Comparison of ENCODE assay signal across 1 cellular context in the genomic region with DNA sequence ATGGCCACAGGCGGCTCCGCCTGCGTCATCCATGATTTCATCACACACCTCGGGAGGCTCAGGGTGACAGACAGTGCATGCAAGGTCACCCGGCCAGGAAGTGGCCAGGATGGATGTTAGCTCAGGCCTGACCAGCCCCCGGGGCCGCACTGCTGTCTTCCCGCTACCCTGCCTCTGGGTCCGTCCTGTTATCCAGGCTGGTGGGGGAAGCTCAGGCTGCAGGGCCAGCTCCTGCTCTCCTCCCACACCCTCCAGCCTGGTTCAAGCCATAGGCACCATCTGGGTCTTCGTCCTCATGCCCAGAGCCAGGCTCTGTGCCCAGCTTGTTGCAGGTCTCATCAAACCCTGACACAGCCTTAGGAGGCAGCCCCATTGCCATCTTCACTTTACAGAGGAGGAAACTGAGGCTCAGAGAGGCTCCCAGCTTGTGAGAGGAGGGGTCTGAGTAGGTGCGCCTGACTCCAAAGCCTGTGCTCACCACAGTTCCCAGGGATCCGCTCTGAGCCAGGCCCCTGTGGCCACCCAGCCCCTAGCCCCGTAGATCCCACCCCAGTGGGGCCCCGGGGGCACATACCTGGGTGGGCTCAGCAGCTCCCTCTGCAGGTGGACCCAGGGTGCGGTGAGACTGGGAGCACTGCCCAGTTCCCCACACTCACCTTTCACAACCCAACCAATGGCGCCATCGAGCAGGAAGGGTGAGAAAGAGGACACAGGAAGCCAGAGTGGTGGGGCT.
TF ChIP-seq lines count a peak whose summit lies in the region.

No MANE protein-coding gene starts in this region.

TF ChIP-seq in HepG2, 621 proteins besides CTCF, POLR2A, EP300 and RAD21 (continued from another document and continues in another):
- TF ChIP-seq MXD1 (CRISPR knock-in tag; IDR thresholded peaks at IDR 0.05) = peak; percentile 45; the same call in 1 of the 2 replicates
- TF ChIP-seq RFXANK (CRISPR knock-in tag; IDR thresholded peaks at IDR 0.05) = no peak
- TF ChIP-seq, protein P1, sequence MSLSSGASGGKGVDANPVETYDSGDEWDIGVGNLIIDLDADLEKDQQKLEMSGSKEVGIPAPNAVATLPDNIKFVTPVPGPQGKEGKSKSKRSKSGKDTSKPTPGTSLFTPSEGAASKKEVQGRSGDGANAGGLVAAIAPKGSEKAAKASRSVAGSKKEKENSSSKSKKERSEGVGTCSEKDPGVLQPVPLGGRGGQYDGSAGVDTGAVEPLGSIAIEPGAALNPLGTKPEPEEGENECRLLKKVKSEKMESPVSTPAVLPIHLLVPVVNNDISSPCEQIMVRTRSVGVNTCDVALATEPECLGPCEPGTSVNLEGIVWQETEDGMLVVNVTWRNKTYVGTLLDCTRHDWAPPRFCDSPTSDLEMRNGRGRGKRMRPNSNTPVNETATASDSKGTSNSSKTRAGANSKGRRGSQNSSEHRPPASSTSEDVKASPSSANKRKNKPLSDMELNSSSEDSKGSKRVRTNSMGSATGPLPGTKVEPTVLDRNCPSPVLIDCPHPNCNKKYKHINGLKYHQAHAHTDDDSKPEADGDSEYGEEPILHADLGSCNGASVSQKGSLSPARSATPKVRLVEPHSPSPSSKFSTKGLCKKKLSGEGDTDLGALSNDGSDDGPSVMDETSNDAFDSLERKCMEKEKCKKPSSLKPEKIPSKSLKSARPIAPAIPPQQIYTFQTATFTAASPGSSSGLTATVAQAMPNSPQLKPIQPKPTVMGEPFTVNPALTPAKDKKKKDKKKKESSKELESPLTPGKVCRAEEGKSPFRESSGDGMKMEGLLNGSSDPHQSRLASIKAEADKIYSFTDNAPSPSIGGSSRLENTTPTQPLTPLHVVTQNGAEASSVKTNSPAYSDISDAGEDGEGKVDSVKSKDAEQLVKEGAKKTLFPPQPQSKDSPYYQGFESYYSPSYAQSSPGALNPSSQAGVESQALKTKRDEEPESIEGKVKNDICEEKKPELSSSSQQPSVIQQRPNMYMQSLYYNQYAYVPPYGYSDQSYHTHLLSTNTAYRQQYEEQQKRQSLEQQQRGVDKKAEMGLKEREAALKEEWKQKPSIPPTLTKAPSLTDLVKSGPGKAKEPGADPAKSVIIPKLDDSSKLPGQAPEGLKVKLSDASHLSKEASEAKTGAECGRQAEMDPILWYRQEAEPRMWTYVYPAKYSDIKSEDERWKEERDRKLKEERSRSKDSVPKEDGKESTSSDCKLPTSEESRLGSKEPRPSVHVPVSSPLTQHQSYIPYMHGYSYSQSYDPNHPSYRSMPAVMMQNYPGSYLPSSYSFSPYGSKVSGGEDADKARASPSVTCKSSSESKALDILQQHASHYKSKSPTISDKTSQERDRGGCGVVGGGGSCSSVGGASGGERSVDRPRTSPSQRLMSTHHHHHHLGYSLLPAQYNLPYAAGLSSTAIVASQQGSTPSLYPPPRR (CRISPR knock-in tag; IDR thresholded peaks at IDR 0.05; ENCODE audit: borderline replicate concordance) = peak; percentile 76
- no peak for TF ChIP-seq ZNF839 (CRISPR knock-in tag; IDR thresholded peaks at IDR 0.05; ENCODE audit: borderline replicate concordance)
- TF ChIP-seq ZNF670 (CRISPR knock-in tag; IDR thresholded peaks at IDR 0.05; ENCODE audit: borderline replicate concordance) = 0 out of 2 replicates have a peak, but pooled peaks have one; percentile 53
- peak; percentile 93 for TF ChIP-seq AKAP8 (CRISPR knock-in tag; IDR thresholded peaks at IDR 0.05)
- TF ChIP-seq ZNF33B (CRISPR knock-in tag; IDR thresholded peaks at IDR 0.05) = no peak
- TF ChIP-seq, protein P2, sequence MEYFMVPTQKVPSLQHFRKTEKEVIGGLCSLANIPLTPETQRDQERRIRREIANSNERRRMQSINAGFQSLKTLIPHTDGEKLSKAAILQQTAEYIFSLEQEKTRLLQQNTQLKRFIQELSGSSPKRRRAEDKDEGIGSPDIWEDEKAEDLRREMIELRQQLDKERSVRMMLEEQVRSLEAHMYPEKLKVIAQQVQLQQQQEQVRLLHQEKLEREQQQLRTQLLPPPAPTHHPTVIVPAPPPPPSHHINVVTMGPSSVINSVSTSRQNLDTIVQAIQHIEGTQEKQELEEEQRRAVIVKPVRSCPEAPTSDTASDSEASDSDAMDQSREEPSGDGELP (IDR thresholded peaks at IDR 0.05; ENCODE audit: borderline replicate concordance, low read depth) = peak; percentile 69; the same call in 1 of the 2 replicates
- 0 out of 2 replicates have a peak, but pooled peaks have one; percentile 30 for TF ChIP-seq HNF4G (IDR thresholded peaks at IDR 0.05; ENCODE audit: borderline replicate concordance, low read depth, low read length)
- TF ChIP-seq HNF4G (CRISPR knock-in tag; IDR thresholded peaks at IDR 0.05; ENCODE audit: borderline replicate concordance, low read depth) = no peak; the same call in 1 of the 2 replicates
- no peak for TF ChIP-seq ZFP82 (CRISPR knock-in tag; IDR thresholded peaks at IDR 0.05; ENCODE audit: borderline replicate concordance)
- TF ChIP-seq FOXK1 (CRISPR knock-in tag; IDR thresholded peaks at IDR 0.05; ENCODE audit: borderline replicate concordance, low read depth) = peak; percentile 79; the same call in 1 of the 2 replicates
- no peak for TF ChIP-seq DR1 (CRISPR knock-in tag; IDR thresholded peaks at IDR 0.05)
- peak; percentile 100 for TF ChIP-seq HOXA3 (CRISPR knock-in tag; IDR thresholded peaks at IDR 0.05)
- peak; percentile 32; the same call in 1 of the 2 replicates for TF ChIP-seq ZMYM2 (CRISPR knock-in tag; IDR thresholded peaks at IDR 0.05)
- peak in 1 of 2 experiments; percentile 99; a peak in 2 of 4 replicates for TF ChIP-seq ATF4 (CRISPR knock-in tag; IDR thresholded peaks at IDR 0.05)
- TF ChIP-seq HIC2 (CRISPR knock-in tag; IDR thresholded peaks at IDR 0.05; ENCODE audit: low read depth) = peak; percentile 66
- TF ChIP-seq ZNF672 (CRISPR knock-in tag; IDR thresholded peaks at IDR 0.05) = no peak
- peak; percentile 57; the same call in 1 of the 2 replicates for TF ChIP-seq ZNF280D (CRISPR knock-in tag; IDR thresholded peaks at IDR 0.05)
- TF ChIP-seq, protein P3, sequence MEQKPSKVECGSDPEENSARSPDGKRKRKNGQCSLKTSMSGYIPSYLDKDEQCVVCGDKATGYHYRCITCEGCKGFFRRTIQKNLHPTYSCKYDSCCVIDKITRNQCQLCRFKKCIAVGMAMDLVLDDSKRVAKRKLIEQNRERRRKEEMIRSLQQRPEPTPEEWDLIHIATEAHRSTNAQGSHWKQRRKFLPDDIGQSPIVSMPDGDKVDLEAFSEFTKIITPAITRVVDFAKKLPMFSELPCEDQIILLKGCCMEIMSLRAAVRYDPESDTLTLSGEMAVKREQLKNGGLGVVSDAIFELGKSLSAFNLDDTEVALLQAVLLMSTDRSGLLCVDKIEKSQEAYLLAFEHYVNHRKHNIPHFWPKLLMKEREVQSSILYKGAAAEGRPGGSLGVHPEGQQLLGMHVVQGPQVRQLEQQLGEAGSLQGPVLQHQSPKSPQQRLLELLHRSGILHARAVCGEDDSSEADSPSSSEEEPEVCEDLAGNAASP (CRISPR knock-in tag; IDR thresholded peaks at IDR 0.05; ENCODE audit: borderline replicate concordance) = peak; percentile 100
- no peak for TF ChIP-seq KAT2B (IDR thresholded peaks at IDR 0.05; ENCODE audit: borderline replicate concordance, low read depth, low read length)
- 0 out of 2 replicates have a peak, but pooled peaks have one; percentile 27 for TF ChIP-seq RFX5 (IDR thresholded peaks at IDR 0.05; ENCODE audit: low read depth, low read length)
- TF ChIP-seq BRD4 (CRISPR knock-in tag; IDR thresholded peaks at IDR 0.05) = peak; percentile 38; the same call in 1 of the 2 replicates
- no peak for TF ChIP-seq ZBTB14 (CRISPR knock-in tag; IDR thresholded peaks at IDR 0.05)
- TF ChIP-seq NFIB (CRISPR knock-in tag; IDR thresholded peaks at IDR 0.05; ENCODE audit: borderline replicate concordance) = no peak; the same call in 1 of the 2 replicates
- TF ChIP-seq ADNP (CRISPR knock-in tag; IDR thresholded peaks at IDR 0.05) = 0 out of 2 replicates have a peak, but pooled peaks have one; percentile 10
- no peak for TF ChIP-seq ZNF746 (CRISPR knock-in tag; IDR thresholded peaks at IDR 0.05)
- peak; percentile 77; the same call in 1 of the 2 replicates for TF ChIP-seq ZNF264 (CRISPR knock-in tag; IDR thresholded peaks at IDR 0.05)
- peak; percentile 93 for TF ChIP-seq KDM2A (CRISPR knock-in tag; IDR thresholded peaks at IDR 0.05; ENCODE audit: borderline replicate concordance, low read depth)
- TF ChIP-seq SKI (IDR thresholded peaks at IDR 0.05; ENCODE audit: partially characterized antibody) = peak; percentile 81
- TF ChIP-seq, protein P4, sequence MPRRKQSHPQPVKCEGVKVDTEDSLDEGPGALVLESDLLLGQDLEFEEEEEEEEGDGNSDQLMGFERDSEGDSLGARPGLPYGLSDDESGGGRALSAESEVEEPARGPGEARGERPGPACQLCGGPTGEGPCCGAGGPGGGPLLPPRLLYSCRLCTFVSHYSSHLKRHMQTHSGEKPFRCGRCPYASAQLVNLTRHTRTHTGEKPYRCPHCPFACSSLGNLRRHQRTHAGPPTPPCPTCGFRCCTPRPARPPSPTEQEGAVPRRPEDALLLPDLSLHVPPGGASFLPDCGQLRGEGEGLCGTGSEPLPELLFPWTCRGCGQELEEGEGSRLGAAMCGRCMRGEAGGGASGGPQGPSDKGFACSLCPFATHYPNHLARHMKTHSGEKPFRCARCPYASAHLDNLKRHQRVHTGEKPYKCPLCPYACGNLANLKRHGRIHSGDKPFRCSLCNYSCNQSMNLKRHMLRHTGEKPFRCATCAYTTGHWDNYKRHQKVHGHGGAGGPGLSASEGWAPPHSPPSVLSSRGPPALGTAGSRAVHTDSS (CRISPR knock-in tag; conservative IDR thresholded peaks at IDR 0.05) = no peak
- no peak for TF ChIP-seq ZNF275 (CRISPR knock-in tag; IDR thresholded peaks at IDR 0.05; ENCODE audit: borderline replicate concordance)
- no peak for TF ChIP-seq GLMP (CRISPR knock-in tag; IDR thresholded peaks at IDR 0.05; ENCODE audit: borderline replicate concordance)
- no peak for TF ChIP-seq ZFAT (CRISPR knock-in tag; conservative IDR thresholded peaks at IDR 0.05)
- TF ChIP-seq NR2C2 (CRISPR knock-in tag; IDR thresholded peaks at IDR 0.05; ENCODE audit: borderline replicate concordance) = peak; percentile 92
